In the genomic region with DNA sequence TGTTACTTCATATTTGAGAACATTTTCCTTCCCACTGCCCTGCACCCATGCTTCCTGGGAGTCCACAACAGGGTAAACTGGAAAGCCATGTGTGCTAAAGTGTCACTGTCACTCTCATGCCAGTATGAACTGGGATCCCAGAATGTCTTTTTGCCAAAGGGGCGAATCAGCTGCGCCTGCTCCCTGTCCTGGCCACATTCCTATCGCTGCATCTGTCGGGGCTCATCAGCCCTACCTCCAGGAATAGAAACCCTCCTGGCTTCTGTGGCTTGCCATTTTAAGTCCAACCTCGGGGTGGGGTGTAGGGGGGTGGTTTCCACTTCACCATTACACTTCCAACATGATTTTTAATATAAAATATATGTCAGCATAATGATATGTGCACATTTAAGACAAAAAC, we compare ENCODE assay signal across 31 cellular contexts. TPM values are rescaled to one million over a fixed set of nuclear protein-coding genes. Genes with fewer than 3 reads are reported as not detected.
"Had no signal": no experiment of that assay in that cellular context is flagged by ENCODE, and none has a peak within 500 bp of the region (broad histone marks: within the 10 kb centered on the region; RNA-seq: fewer than 3 reads in every experiment).

No MANE protein-coding gene starts in this region.

- H3K4me3 Mint-ChIP-seq: activated CD4-positive, alpha-beta memory T cell treated with anti-CD3 and anti-CD28 coated beads, Interleukin-2, amount 10 ng/mL, durations not matched to agents 7 days and 5 days; activated CD4-positive, alpha-beta T cell treated with anti-CD3 and anti-CD28 coated beads, Interleukin-2, amount 10 ng/mL, durations not matched to agents 7 days and 5 days; activated naive CD4-positive, alpha-beta T cell treated with anti-CD3 and anti-CD28 coated beads, Interleukin-2, amount 10 ng/mL, durations not matched to agents 7 days and 5 days; activated naive CD8-positive, alpha-beta T cell treated with anti-CD3 and anti-CD28 coated beads, Interleukin-2, amount 10 ng/mL, durations not matched to agents 7 days and 5 days; activated T-cell treated with anti-CD3 and anti-CD28 coated beads, Interleukin-2, amount 50 U/mL, for 24 hours; effector memory CD8-positive, alpha-beta T cell; immature natural killer cell; nephron progenitor cell; type B pancreatic cell had no signal

- ATAC-seq: effector memory CD8-positive, alpha-beta T cell; gastroesophageal sphincter had no signal

- H3K4me1 ChIP-seq: ascending aorta, gastroesophageal sphincter, spleen, testis, vagina had no signal

- DNase-seq: activated CD4-positive, alpha-beta memory T cell treated with anti-CD3 and anti-CD28 coated beads, Interleukin-2, amount 10 ng/mL, durations not matched to agents 7 days and 5 days; activated CD4-positive, alpha-beta T cell treated with anti-CD3 and anti-CD28 coated beads for 1 hour; activated CD4-positive, alpha-beta T cell treated with anti-CD3 and anti-CD28 coated beads, Interleukin-2, amount 10 ng/mL, durations not matched to agents 7 days and 5 days; activated CD8-positive, alpha-beta memory T cell treated with anti-CD3 and anti-CD28 coated beads, Interleukin-2, amount 50 U/mL, for 48 hours; activated gamma-delta T cell; activated naive CD4-positive, alpha-beta T cell treated with anti-CD3 and anti-CD28 coated beads, Interleukin-2, amount 10 ng/mL, durations not matched to agents 7 days and 5 days; activated naive CD8-positive, alpha-beta T cell treated with anti-CD3 and anti-CD28 coated beads, Interleukin-2, amount 10 ng/mL, durations not matched to agents 7 days and 5 days; activated T-cell treated with anti-CD3 and anti-CD28 coated beads, Interleukin-2, amount 50 U/mL, for 24 hours; caudate nucleus; cortex of kidney; effector memory CD8-positive, alpha-beta T cell; erythroblast; hypothalamus; immature natural killer cell; kidney; mesendoderm; nephron progenitor cell; retina; spleen; stimulated activated naive CD4-positive, alpha-beta T cell treated with Interleukin-2 at 50 U/mL for 16 hours; T-helper 2 cell; testis had no signal

- H3K4me1 Mint-ChIP-seq: activated CD4-positive, alpha-beta memory T cell treated with anti-CD3 and anti-CD28 coated beads, Interleukin-2, amount 10 ng/mL, durations not matched to agents 7 days and 5 days; activated CD4-positive, alpha-beta T cell treated with anti-CD3 and anti-CD28 coated beads, Interleukin-2, amount 10 ng/mL, durations not matched to agents 7 days and 5 days; activated naive CD4-positive, alpha-beta T cell treated with anti-CD3 and anti-CD28 coated beads, Interleukin-2, amount 10 ng/mL, durations not matched to agents 7 days and 5 days; activated naive CD8-positive, alpha-beta T cell treated with anti-CD3 and anti-CD28 coated beads, Interleukin-2, amount 10 ng/mL, durations not matched to agents 7 days and 5 days; immature natural killer cell had no signal

- H3K36me3 ChIP-seq: ascending aorta, gastroesophageal sphincter, neutrophil, spleen, vagina had no signal

- H3K27ac ChIP-seq: ascending aorta, gastroesophageal sphincter, neutrophil, spleen, testis, vagina had no signal

- H3K9me3 ChIP-seq: ascending aorta, gastroesophageal sphincter, neutrophil, testis, vagina had no signal

- FAIRE-seq: kidney had no signal

- H3K36me3 Mint-ChIP-seq: activated naive CD4-positive, alpha-beta T cell treated with anti-CD3 and anti-CD28 coated beads, Interleukin-2, amount 10 ng/mL, durations not matched to agents 7 days and 5 days; activated naive CD8-positive, alpha-beta T cell treated with anti-CD3 and anti-CD28 coated beads, Interleukin-2, amount 10 ng/mL, durations not matched to agents 7 days and 5 days; brain; immature natural killer cell; type B pancreatic cell; WTC11 had no signal

- H3K4me3 ChIP-seq: ascending aorta, gastroesophageal sphincter, lung, spleen, testis, vagina had no signal

- H3K27ac Mint-ChIP-seq: activated CD4-positive, alpha-beta memory T cell treated with anti-CD3 and anti-CD28 coated beads, Interleukin-2, amount 10 ng/mL, durations not matched to agents 7 days and 5 days; activated CD4-positive, alpha-beta T cell treated with anti-CD3 and anti-CD28 coated beads, Interleukin-2, amount 10 ng/mL, durations not matched to agents 7 days and 5 days; activated naive CD4-positive, alpha-beta T cell treated with anti-CD3 and anti-CD28 coated beads, Interleukin-2, amount 10 ng/mL, durations not matched to agents 7 days and 5 days; activated naive CD8-positive, alpha-beta T cell treated with anti-CD3 and anti-CD28 coated beads, Interleukin-2, amount 10 ng/mL, durations not matched to agents 7 days and 5 days; activated T-cell treated with anti-CD3 and anti-CD28 coated beads, Interleukin-2, amount 50 U/mL, for 24 hours; effector memory CD8-positive, alpha-beta T cell; immature natural killer cell; nephron progenitor cell; progenitor cell of endocrine pancreas; type B pancreatic cell; WTC11 had no signal

- H3K27me3 ChIP-seq: ascending aorta, testis, vagina had no signal

- H3K9me3 Mint-ChIP-seq: activated CD4-positive, alpha-beta memory T cell treated with anti-CD3 and anti-CD28 coated beads, Interleukin-2, amount 10 ng/mL, durations not matched to agents 7 days and 5 days; activated CD4-positive, alpha-beta T cell treated with anti-CD3 and anti-CD28 coated beads, Interleukin-2, amount 10 ng/mL, durations not matched to agents 7 days and 5 days; activated naive CD4-positive, alpha-beta T cell treated with anti-CD3 and anti-CD28 coated beads, Interleukin-2, amount 10 ng/mL, durations not matched to agents 7 days and 5 days; activated T-cell treated with anti-CD3 and anti-CD28 coated beads, Interleukin-2, amount 50 U/mL, for 24 hours; effector memory CD8-positive, alpha-beta T cell; immature natural killer cell; nephron progenitor cell; type B pancreatic cell had no signal

RNA-seq across cellular contexts. Expression of a gene that starts 0.9 kb away (rescaled TPM):
- polyA plus RNA-seq: immature natural killer cell had no signal
